Comparison of ENCODE assay signal across 9 cellular contexts in genomic region chr5:174045470-174046025, GRCh38. TPM values are rescaled to one million over a fixed set of nuclear protein-coding genes. Genes with fewer than 3 reads are reported as not detected.
DNase-seq lines count a peak whose midpoint lies in the region; FAIRE-seq and TF ChIP-seq lines count a peak whose summit lies in the region.
"Had no signal": no experiment of that assay in that cellular context is flagged by ENCODE, and none has a peak within 500 bp of the region (broad histone marks: within the 10 kb centered on the region; RNA-seq: fewer than 3 reads in every experiment).

TSS of gene NSG2 (plus strand) at chr5:174045706. CDS start at chr5:174046756, 1,050 bp downstream.

- TF ChIP-seq POLR2A in Peyer's patch (IDR thresholded peaks at IDR 0.05): no peak

- H3K4me1 ChIP-seq in HAP-1 (no peaks in the 10 kb centered on the region), Peyer's patch (no peaks in the 10 kb centered on the region), keratinocyte (ENCODE audit: control insufficient read depth, extremely low read depth, insufficient read depth, low read length) (no peaks in the 10 kb centered on the region)

- no peak within 1 kb of the TSS for H3K9ac ChIP-seq in keratinocyte (ENCODE audit: control insufficient read depth, extremely low read depth, insufficient read depth, low read length)

- in situ Hi-C loops in HAP-1 (cut with MboI; ENCODE audit: low sequenced_read_pairs): loop anchor here (5.0 kb wide), 1 partner anchor 272 kb away; no protein-coding TSS in a partner anchor

- FAIRE-seq in keratinocyte (lab: Jason Lieb, UNC): no peak
- FAIRE-seq: A204.1 had no signal

- no peaks in the 10 kb centered on the region for H3K27me3 ChIP-seq in HAP-1 (ENCODE audit: low read depth)
- H3K27me3 ChIP-seq in MG63: peaks cover 16% of the 10 kb centered on the region
- H3K27me3 ChIP-seq in Peyer's patch: no peaks in the 10 kb centered on the region
- H3K27me3 ChIP-seq in keratinocyte (ENCODE audit: control insufficient read depth, extremely low read depth, insufficient read depth, low read length): no peaks in the 10 kb centered on the region

- dilution Hi-C loops in keratinocyte (cut with MboI; ENCODE audit: extremely low pct_ligation_motif_present, low sequenced_read_pairs): no loop called here

- H3K27ac ChIP-seq in Peyer's patch (no peak within 1 kb of the TSS), keratinocyte (ENCODE audit: control insufficient read depth, insufficient read depth, low read length) (no peak within 1 kb of the TSS)

- H2AFZ ChIP-seq in keratinocyte (ENCODE audit: control insufficient read depth, low read length): no peak within 1 kb of the TSS

- H3K4me2 ChIP-seq in keratinocyte (ENCODE audit: control insufficient read depth, extremely low read depth, insufficient read depth, low read depth, low read length): no peak within 1 kb of the TSS

- H3K4me3 ChIP-seq in HAP-1 (no peak within 1 kb of the TSS), MG63 (no peak within 1 kb of the TSS), Peyer's patch (no peak within 1 kb of the TSS), cardiac fibroblast (replicated peaks in 1 of 2; ENCODE audit: low read depth in 2 of 2, low read length in 2 of 2) (no peak within 1 kb of the TSS), keratinocyte (ENCODE audit: control insufficient read depth in 2 of 3, extremely low read depth in 1 of 3, insufficient read depth in 2 of 3, low read depth in 1 of 3, low read length in 3 of 3) (no peak within 1 kb of the TSS)

- H4K20me1 ChIP-seq in keratinocyte (ENCODE audit: control insufficient read depth, extremely low read depth, insufficient read depth, low read length): no peaks in the 10 kb centered on the region

- peak; percentile 60 to 85 (median 82) for DNase-seq in NCI-H1417 (lab: John Stamatoyannopoulos, UW)
- no peak for DNase-seq in NCI-H1417 treated with DMSO at 0.1 percent for 48 hours (lab: John Stamatoyannopoulos, UW)
- peak; percentile 83 to 86 for DNase-seq in HAP-1 (ENCODE audit: low spot score in 2 of 2)
- DNase-seq in MG63: peak; percentile 92
- DNase-seq in Peyer's patch: peak in 2 of 3 donors; percentile 61 to 66
- peak; percentile 79 to 90 for DNase-seq in cardiac fibroblast (ENCODE audit: low read depth in 2 of 2)
- DNase-seq in keratinocyte (ENCODE audit: low read depth, low spot score): peak; percentile 23
- DNase-seq in stimulated activated CD4-positive, alpha-beta T cell treated with anti-CD3 and anti-CD28 coated beads, TNF-alpha, amount 100 ng/mL, for 48 hours (ENCODE audit: low read depth in 3 of 3): peak; percentile 2 to 23 (median 13)

- peak in 3 of 6 experiments; percentile 47 to 50 (median 49) for TF ChIP-seq CTCF in Peyer's patch (IDR thresholded peaks at IDR 0.05)
- peak; percentile 58 for TF ChIP-seq CTCF in cardiac fibroblast (IDR thresholded peaks at IDR 0.05; ENCODE audit: low read depth, low read length)
- TF ChIP-seq CTCF in keratinocyte (optimal IDR thresholded peaks at IDR 0.05 in 1 of 3, IDR thresholded peaks at IDR 0.05 in 1 of 3, conservative IDR thresholded peaks at IDR 0.05 in 1 of 3; ENCODE audit: extremely low read depth in 1 of 3, insufficient read depth in 2 of 3, low read length in 3 of 3): peak; percentile 37 to 76 (median 71)

- no peaks in the 10 kb centered on the region for H3K9me3 ChIP-seq in HAP-1
- H3K9me3 ChIP-seq in MG63: no peaks in the 10 kb centered on the region
- H3K9me3 ChIP-seq in Peyer's patch: no peaks in the 10 kb centered on the region
- H3K9me3 ChIP-seq in keratinocyte (ENCODE audit: control insufficient read depth, low read depth, low read length): no peaks in the 10 kb centered on the region

- no peaks in the 10 kb centered on the region for H3K79me2 ChIP-seq in keratinocyte (ENCODE audit: control insufficient read depth, insufficient read depth, low read length)

- H3K9me1 ChIP-seq in keratinocyte (ENCODE audit: control insufficient read depth, extremely low read depth, insufficient read depth, low read length): no peaks in the 10 kb centered on the region

- no peaks in the 10 kb centered on the region for H3K36me3 ChIP-seq in HAP-1 (replicated peaks)
- no peaks in the 10 kb centered on the region for H3K36me3 ChIP-seq in MG63
- H3K36me3 ChIP-seq in Peyer's patch: no peaks in the 10 kb centered on the region
- H3K36me3 ChIP-seq in keratinocyte (ENCODE audit: control insufficient read depth in 2 of 2, extremely low read depth in 1 of 2, insufficient read depth in 2 of 2, low read length in 2 of 2): no peaks in the 10 kb centered on the region

RNA-seq across cellular contexts. Expression of gene NSG2, which starts in this region (rescaled TPM):
- not detected in 2 replicates for total RNA-seq in MG63 (2014; rRNA removed; shearing (Covaris generic); ENCODE audit: low replicate concordance)
- 1 to 10 TPM in 2 of 4 donors, under 1 TPM in 1, not detected in 1; 0.94 to 1.9 (median 1.8) TPM for total RNA-seq in Peyer's patch
- polyA plus RNA-seq in keratinocyte: 0.09 TPM in 1 of 3 replicates, not detected in the others
- polyA plus RNA-seq in keratinocyte (2011; ENCODE audit: low read depth): 0.26 TPM
- not detected in 2 replicates for polyA plus RNA-seq in keratinocyte (2011; cell fraction: cytosol; rRNA removed)
- polyA plus RNA-seq in keratinocyte (2011; cell fraction: nucleus; rRNA removed): 0.09 and 0.76 TPM in 2 replicates
- 0.16 TPM in 1 of 2 replicates, not detected in the other for polyA plus RNA-seq in keratinocyte (2012; ENCODE audit: low replicate concordance)
- polyA minus RNA-seq in keratinocyte: not detected in 3 replicates
- polyA minus RNA-seq in keratinocyte (2011; cell fraction: cytosol; rRNA and poly(A)+ RNA removed): not detected
- not detected in 2 replicates for polyA minus RNA-seq in keratinocyte (2011; cell fraction: nucleus; rRNA and poly(A)+ RNA removed)

Comparison
In these comparisons a context has a peak if more than half of its experiments do, and no peak if none do; other contexts are left out.
1. Peak in DNase-seq in MG63; RNA of the gene not detected or under 1 TPM.
2. Peak in DNase-seq in keratinocyte; RNA of the gene not detected or under 1 TPM.